ENCODE assay signal across 25 cellular contexts in genomic region chr7:149369497-149369896, GRCh38.
DNase-seq lines count a peak whose midpoint lies in the region; TF ChIP-seq lines count a peak whose summit lies in the region.
"Had no signal": no experiment of that assay in that cellular context is flagged by ENCODE, and none has a peak within 500 bp of the region (broad histone marks: within the 10 kb centered on the region; RNA-seq: fewer than 3 reads in every experiment).

No MANE protein-coding gene starts in this region.

- no peaks in the 10 kb centered on the region for H3K4me1 ChIP-seq in mammary epithelial cell (ENCODE audit: insufficient read depth, low read length)
- H3K4me1 ChIP-seq in testis = no peaks in the 10 kb centered on the region
- H3K4me1 ChIP-seq: sigmoid colon, stomach, thyroid gland had no signal

- H3K9me3 Mint-ChIP-seq in MCF 10A (ENCODE audit: unreplicated experiment) (peaks cover 7% of the 10 kb centered on the region), type B pancreatic cell (peaks cover 17% of the 10 kb centered on the region)

- H3K27ac Mint-ChIP-seq in MCF 10A (ENCODE audit: low read depth, unreplicated experiment) = no peak overlapping the region
- H3K27ac Mint-ChIP-seq in type B pancreatic cell = peak overlapping the region; percentile 58
- H3K27ac Mint-ChIP-seq: CD4-positive, CD25-positive, alpha-beta regulatory T cell; effector memory CD8-positive, alpha-beta T cell; IgD-negative memory B cell; naive thymus-derived CD4-positive, alpha-beta T cell; T-helper 1 cell treated with Interleukin-12 subunit alpha and Interleukin-12 subunit beta and Interleukin-4 antibody, amounts not matched to agents 30 μg/mL and 1 μg/mL, for 36 hours had no signal

- H3K36me3 Mint-ChIP-seq in MCF 10A (ENCODE audit: insufficient read depth, unreplicated experiment) (no peaks in the 10 kb centered on the region), type B pancreatic cell (no peaks in the 10 kb centered on the region)
- H3K36me3 Mint-ChIP-seq: IgD-negative memory B cell had no signal

- peaks cover 25% of the 10 kb centered on the region for H3K27me3 Mint-ChIP-seq in MCF 10A (ENCODE audit: insufficient read depth, unreplicated experiment)
- peaks cover 10% of the 10 kb centered on the region for H3K27me3 Mint-ChIP-seq in type B pancreatic cell

- intact Hi-C loops in mammary epithelial cell (cut with micrococcal nuclease) = no loop called here
- intact Hi-C loops in MCF 10A (cut with micrococcal nuclease) = no loop called here
- intact Hi-C loops in testis (cut with DNase I; ENCODE audit: low total_unique reads) = no loop called here

- BruUV-seq in mammary epithelial cell (replicated peaks; lab: Mats Ljungman, UMichigan) = no TSS peak
- no TSS peak for BruUV-seq in MCF 10A (replicated peaks; lab: Mats Ljungman, UMichigan)

- no peaks in the 10 kb centered on the region for H3K79me2 ChIP-seq in mammary epithelial cell (ENCODE audit: insufficient read depth, low read length)

- TF ChIP-seq POLR2A in testis (IDR thresholded peaks at IDR 0.05) = no peak

- POLR2A ChIA-PET in MCF 10A (lab: Yijun Ruan, JAX) = no interaction called here

- no peaks in the 10 kb centered on the region for H4K20me1 ChIP-seq in mammary epithelial cell (ENCODE audit: insufficient read depth, low read length)

- H2AFZ ChIP-seq in mammary epithelial cell (ENCODE audit: low read depth, low read length) = no peak overlapping the region

- peak; percentile 37 for DNase-seq in mammary epithelial cell
- no peak for DNase-seq in MCF 10A (ENCODE audit: unreplicated experiment)
- DNase-seq in NCI-H748 (lab: John Stamatoyannopoulos, UW; ENCODE audit: unreplicated experiment) = peak; percentile 95
- peak; percentile 68 for DNase-seq in islet precursor cell
- no peak for DNase-seq in type B pancreatic cell (ENCODE audit: extremely low spot score, unreplicated experiment)
- no peak for DNase-seq in testis
- no peak for DNase-seq in KBM-7
- no peak for DNase-seq in NCI-H2029 (lab: John Stamatoyannopoulos, UW)
- DNase-seq: activated CD4-positive, alpha-beta T cell treated with anti-CD3 and anti-CD28 coated beads, Interleukin-2, amount 50 U/mL, for 4 hours; activated naive CD4-positive, alpha-beta T cell treated with Interleukin-2 at 50 U/mL for 16 hours; caudate nucleus; CD4-positive, CD25-positive, alpha-beta regulatory T cell; effector memory CD8-positive, alpha-beta T cell; midbrain; naive thymus-derived CD4-positive, alpha-beta T cell; NCI-H1092 treated with DMSO at 0.1 percent for 48 hours; NCI-H1694 treated with DMSO at 0.1 percent for 48 hours; NCI-H226; sigmoid colon; SK-N-SH; stimulated activated CD4-positive, alpha-beta T cell treated with anti-CD3 and anti-CD28 coated beads, Interleukin-4, amount 100 ng/mL, for 1 hour; stomach; thyroid gland had no signal

- H3K4me3 ChIP-seq in mammary epithelial cell (replicated peaks in 1 of 3; ENCODE audit: insufficient read depth in 1 of 3, low read depth in 2 of 3, low read length in 3 of 3) = no peak overlapping the region
- no peak overlapping the region for H3K4me3 ChIP-seq in testis
- H3K4me3 ChIP-seq: sigmoid colon, stomach, thyroid gland had no signal

- H3K36me3 ChIP-seq in mammary epithelial cell (ENCODE audit: insufficient read depth, low read length) (no peaks in the 10 kb centered on the region), testis (ENCODE audit: low read depth, missing control alignments) (no peaks in the 10 kb centered on the region)
- H3K36me3 ChIP-seq: sigmoid colon, stomach, thyroid gland had no signal

- H3K9me3 ChIP-seq in mammary epithelial cell (replicated peaks; ENCODE audit: insufficient read depth, low read length) (no peaks in the 10 kb centered on the region), testis (no peaks in the 10 kb centered on the region)
- H3K9me3 ChIP-seq: SK-N-SH, thyroid gland had no signal

- H3K27ac ChIP-seq in mammary epithelial cell (ENCODE audit: insufficient read depth, low read depth, low read length) (no peak overlapping the region), testis (no peak overlapping the region)
- H3K27ac ChIP-seq: sigmoid colon, stomach, thyroid gland had no signal

- TF ChIP-seq CTCF in mammary epithelial cell (conservative IDR thresholded peaks at IDR 0.05 in 1 of 2, IDR thresholded peaks at IDR 0.05 in 1 of 2; ENCODE audit: extremely low read depth in 1 of 2, insufficient read depth in 1 of 2, low read depth in 1 of 2, low read length in 2 of 2) (no peak), MCF 10A (IDR thresholded peaks at IDR 0.05; ENCODE audit: unreplicated experiment) (no peak), type B pancreatic cell (conservative IDR thresholded peaks at IDR 0.05) (no peak), testis (IDR thresholded peaks at IDR 0.05) (no peak)

- H3K27me3 ChIP-seq in mammary epithelial cell (ENCODE audit: insufficient read depth, low read length) (peaks cover 1% of the 10 kb centered on the region), testis (no peaks in the 10 kb centered on the region)
- H3K27me3 ChIP-seq: sigmoid colon, stomach, thyroid gland had no signal

- dilution Hi-C loops in mammary epithelial cell (cut with HindIII; ENCODE audit: low sequenced_read_pairs) = no loop called here

- no peak overlapping the region for H3K4me2 ChIP-seq in mammary epithelial cell (ENCODE audit: insufficient read depth, low read depth, low read length)
- H3K4me2 ChIP-seq: SK-N-SH had no signal

- in situ Hi-C loops in mammary epithelial cell (cut with MboI; ENCODE audit: low sequenced_read_pairs in 2 of 2) (no loop called here), KBM-7 (cut with MboI; ENCODE audit: low pct_unique_long_range_greater_than_20kb, low sequenced_read_pairs) (no loop called here)

- no peak overlapping the region for H3K4me3 Mint-ChIP-seq in MCF 10A (ENCODE audit: unreplicated experiment)
- H3K4me3 Mint-ChIP-seq in type B pancreatic cell = peak overlapping the region; percentile 34
- H3K4me3 Mint-ChIP-seq: CD4-positive, CD25-positive, alpha-beta regulatory T cell; effector memory CD8-positive, alpha-beta T cell; naive thymus-derived CD4-positive, alpha-beta T cell; T-helper 1 cell treated with Interleukin-12 subunit alpha and Interleukin-12 subunit beta and Interleukin-4 antibody, amounts not matched to agents 30 μg/mL and 1 μg/mL, for 36 hours had no signal

- H3K4me1 Mint-ChIP-seq in MCF 10A (ENCODE audit: insufficient read depth, unreplicated experiment) (no peaks in the 10 kb centered on the region), type B pancreatic cell (ENCODE audit: unreplicated experiment) (no peaks in the 10 kb centered on the region)
- H3K4me1 Mint-ChIP-seq: CD4-positive, CD25-positive, alpha-beta regulatory T cell; IgD-negative memory B cell; naive thymus-derived CD4-positive, alpha-beta T cell had no signal

- CTCF ChIA-PET in mammary epithelial cell (lab: Charles Lee; ENCODE audit: low non-redundant PET) (no interaction called here), MCF 10A (lab: Yijun Ruan, JAX) (no interaction called here)

- H3K9ac ChIP-seq in mammary epithelial cell (ENCODE audit: insufficient read depth, low read length) = no peak overlapping the region
- H3K9ac ChIP-seq: SK-N-SH had no signal

Comparison
In these comparisons a context has a peak if more than half of its experiments do, and no peak if none do; other contexts are left out.
1. DNase-seq: peak in mammary epithelial cell (single experiment), NCI-H748 (single experiment) and islet precursor cell (single experiment); none in MCF 10A (single experiment), type B pancreatic cell (single experiment), testis (single experiment), KBM-7 (single experiment) and NCI-H2029 (single experiment).